In genomic region chr2:95076705-95077520, GRCh38 we compare ENCODE assay signal across 8 cellular contexts. TPM values are rescaled to one million over a fixed set of nuclear protein-coding genes. Genes with fewer than 3 reads are reported as not detected.
DNase-seq lines count a peak whose midpoint lies in the region; ATAC-seq and TF ChIP-seq lines count a peak whose summit lies in the region.

No MANE protein-coding gene starts in this region.

- no peak for TF ChIP-seq POLR2A in erythroblast (IDR thresholded peaks at IDR 0.05; ENCODE audit: low read length)

- DNase-seq in AG20443 (ENCODE audit: low spot score) (peak; percentile 83), NCI-H69 (lab: John Stamatoyannopoulos, UW) (peak; percentile 92), activated T-cell treated with anti-CD3 and anti-CD28 coated beads for 24 hours (ENCODE audit: low read depth) (peak; percentile 79), erythroblast (lab: John Stamatoyannopoulos, UW) (peak; percentile 62 to 73), myocyte (ENCODE audit: low read depth) (peak; percentile 60)
- DNase-seq in stimulated activated CD8-positive, alpha-beta memory T cell treated with anti-CD3 and anti-CD28 coated beads, Interleukin-7, amount 100 ng/mL, for 24 hours (ENCODE audit: low read depth), result peak; percentile 78

- ATAC-seq in GM18907 (IDR thresholded peaks at IDR 0.05; ENCODE audit: unreplicated experiment) (peak; percentile 86), HG03354 (IDR thresholded peaks at IDR 0.05; ENCODE audit: poor library complexity, severe bottlenecking, unreplicated experiment) (peak; percentile 90)

RNA-seq across cellular contexts. Expression of gene MRPS5, which starts 44.7 kb away (rescaled TPM):
- total RNA-seq in myocyte, result 57.6 and 78.6 TPM in 2 replicates
- polyA plus RNA-seq in myocyte (2012), result 49.1 TPM

RNA-seq across cellular contexts. Expression of gene MAL, which starts 51.4 kb away (rescaled TPM):
- total RNA-seq in myocyte, result 1.6 and 2.2 TPM in 2 replicates
- 2.5 TPM for polyA plus RNA-seq in myocyte (2012)

Comparison
In these comparisons a context has a peak if more than half of its experiments do, and no peak if none do; other contexts are left out.
1. Peak in every context shown above with its lines: DNase-seq and ATAC-seq.